32 cellular contexts compared by ENCODE assay signal in genomic region chrX:30975467-30975866, GRCh38.
"Had no signal": no experiment of that assay in that cellular context is flagged by ENCODE, and none has a peak within 500 bp of the region (broad histone marks: within the 10 kb centered on the region; RNA-seq: fewer than 3 reads in every experiment).

No MANE protein-coding gene starts in this region.

- H3K27ac Mint-ChIP-seq: activated CD4-positive, alpha-beta memory T cell treated with anti-CD3 and anti-CD28 coated beads for 36 hours; activated CD4-positive, alpha-beta T cell treated with anti-CD3 and anti-CD28 coated beads for 36 hours; activated CD4-positive, alpha-beta T cell treated with anti-CD3 and anti-CD28 coated beads, Interleukin-2, amount 10 ng/mL, durations not matched to agents 24 days and 14 days; activated CD8-positive, alpha-beta memory T cell treated with anti-CD3 and anti-CD28 coated beads, Interleukin-2, amount 10 ng/mL, durations not matched to agents 7 days and 5 days; activated CD8-positive, alpha-beta T cell treated with anti-CD3 and anti-CD28 coated beads, Interleukin-2, amount 10 ng/mL, durations not matched to agents 7 days and 5 days; activated naive CD4-positive, alpha-beta T cell treated with anti-CD3 and anti-CD28 coated beads for 36 hours; activated naive CD4-positive, alpha-beta T cell treated with anti-CD3 and anti-CD28 coated beads, Interleukin-2, amount 50 U/mL, for 24 hours; activated naive CD8-positive, alpha-beta T cell treated with anti-CD3 and anti-CD28 coated beads for 36 hours; activated naive CD8-positive, alpha-beta T cell treated with anti-CD3 and anti-CD28 coated beads, Interleukin-2, amount 50 U/mL, for 24 hours; activated T-helper 1 cell treated with anti-CD3 and anti-CD28 coated beads, Interleukin-12 subunit alpha, Interleukin-12 subunit beta, Interleukin-2, Interleukin-4 antibody, amounts not matched to agents 30 ng/mL and 10 ng/mL and 1 ng/mL, durations not matched to agents 14 hours and 24 hours and 36 hours; activated T-helper 2 cell treated with anti-CD3 and anti-CD28 coated beads, Interferon-gamma antibody, Interleukin-2, Interleukin-4, amounts not matched to agents 10 μg/mL and 5 μg/mL and 100 μg/mL, durations not matched to agents 14 hours and 24 hours and 36 hours; brain; effector memory CD8-positive, alpha-beta T cell had no signal

- H3K27me3 Mint-ChIP-seq: activated CD4-positive, alpha-beta memory T cell treated with anti-CD3 and anti-CD28 coated beads for 36 hours; activated naive CD4-positive, alpha-beta T cell treated with anti-CD3 and anti-CD28 coated beads, Interleukin-2, amount 50 U/mL, for 24 hours had no signal

- DNase-seq: activated CD4-positive, alpha-beta memory T cell treated with anti-CD3 and anti-CD28 coated beads for 36 hours; activated CD4-positive, alpha-beta T cell treated with anti-CD3 and anti-CD28 coated beads for 36 hours; activated CD4-positive, alpha-beta T cell treated with anti-CD3 and anti-CD28 coated beads, Interleukin-2, amount 10 ng/mL, durations not matched to agents 24 days and 14 days; activated CD4-positive, CD25-positive, alpha-beta regulatory T cell; activated CD4-positive, CD25-positive, alpha-beta regulatory T cell treated with anti-CD3 and anti-CD28 coated beads, Interleukin-2, amount 50 U/mL, for 72 hours; activated CD8-positive, alpha-beta memory T cell treated with anti-CD3 and anti-CD28 coated beads, Interleukin-2, amount 10 ng/mL, durations not matched to agents 7 days and 5 days; activated CD8-positive, alpha-beta memory T cell treated with anti-CD3 and anti-CD28 coated beads, Interleukin-2, amount 50 U/mL, for 4 hours; activated CD8-positive, alpha-beta T cell treated with anti-CD3 and anti-CD28 coated beads, Interleukin-2, amount 10 ng/mL, durations not matched to agents 7 days and 5 days; activated effector memory CD4-positive, alpha-beta T cell treated with anti-CD3 and anti-CD28 coated beads, Interleukin-2, amount 50 U/mL, for 16 hours; activated naive CD4-positive, alpha-beta T cell treated with anti-CD3 and anti-CD28 coated beads for 36 hours; activated naive CD8-positive, alpha-beta T cell treated with anti-CD3 and anti-CD28 coated beads for 36 hours; activated naive CD8-positive, alpha-beta T cell treated with anti-CD3 and anti-CD28 coated beads, Interleukin-2, amount 50 U/mL, for 24 hours; activated T-cell treated with anti-CD3 and anti-CD28 coated beads, Interleukin-2, amount 50 U/mL, for 1 hour; activated T-cell treated with anti-CD3 and anti-CD28 coated beads, Interleukin-2, amount 50 U/mL, for 48 hours; adrenal gland; amygdala; aorta; cortex of kidney; dermis blood vessel endothelial cell; effector CD4-positive, alpha-beta T cell; effector memory CD8-positive, alpha-beta T cell; erythroblast; esophagus squamous epithelium; foreskin melanocyte; T-helper 2 cell had no signal

- H3K27ac ChIP-seq: adrenal gland, breast epithelium, esophagus squamous epithelium, gastroesophageal sphincter had no signal

- H3K4me1 Mint-ChIP-seq: brain had no signal

- H3K4me1 ChIP-seq: adrenal gland, breast epithelium, esophagus squamous epithelium, gastroesophageal sphincter had no signal

- H3K9me3 Mint-ChIP-seq: activated CD4-positive, alpha-beta memory T cell treated with anti-CD3 and anti-CD28 coated beads for 36 hours; activated naive CD4-positive, alpha-beta T cell treated with anti-CD3 and anti-CD28 coated beads for 36 hours; activated naive CD4-positive, alpha-beta T cell treated with anti-CD3 and anti-CD28 coated beads, Interleukin-2, amount 50 U/mL, for 24 hours; activated naive CD8-positive, alpha-beta T cell treated with anti-CD3 and anti-CD28 coated beads for 36 hours; activated naive CD8-positive, alpha-beta T cell treated with anti-CD3 and anti-CD28 coated beads, Interleukin-2, amount 50 U/mL, for 24 hours; activated T-helper 1 cell treated with anti-CD3 and anti-CD28 coated beads, Interleukin-12 subunit alpha, Interleukin-12 subunit beta, Interleukin-2, Interleukin-4 antibody, amounts not matched to agents 30 ng/mL and 10 ng/mL and 1 ng/mL, durations not matched to agents 14 hours and 24 hours and 36 hours; activated T-helper 2 cell treated with anti-CD3 and anti-CD28 coated beads, Interferon-gamma antibody, Interleukin-2, Interleukin-4, amounts not matched to agents 10 μg/mL and 5 μg/mL and 100 μg/mL, durations not matched to agents 14 hours and 24 hours and 36 hours; brain; effector memory CD8-positive, alpha-beta T cell had no signal

- ATAC-seq: activated CD4-positive, alpha-beta T cell treated with anti-CD3 and anti-CD28 coated beads for 36 hours; activated CD8-positive, alpha-beta memory T cell treated with anti-CD3 and anti-CD28 coated beads, Interleukin-2, amount 10 ng/mL, durations not matched to agents 7 days and 5 days; activated CD8-positive, alpha-beta T cell treated with anti-CD3 and anti-CD28 coated beads, Interleukin-2, amount 10 ng/mL, durations not matched to agents 7 days and 5 days; activated naive CD8-positive, alpha-beta T cell treated with anti-CD3 and anti-CD28 coated beads, Interleukin-2, amount 50 U/mL, for 24 hours; effector memory CD8-positive, alpha-beta T cell; gastroesophageal sphincter had no signal

- FAIRE-seq: colon had no signal

- H3K36me3 Mint-ChIP-seq: activated CD4-positive, alpha-beta memory T cell treated with anti-CD3 and anti-CD28 coated beads for 36 hours; activated naive CD4-positive, alpha-beta T cell treated with anti-CD3 and anti-CD28 coated beads, Interleukin-2, amount 50 U/mL, for 24 hours; activated naive CD8-positive, alpha-beta T cell treated with anti-CD3 and anti-CD28 coated beads for 36 hours; brain had no signal

- H3K36me3 ChIP-seq: adrenal gland, breast epithelium, esophagus squamous epithelium, gastroesophageal sphincter had no signal

- H3K4me3 ChIP-seq: adrenal gland, breast epithelium, esophagus squamous epithelium, gastroesophageal sphincter had no signal

- H3K9me3 ChIP-seq: adrenal gland, breast epithelium, esophagus squamous epithelium, gastroesophageal sphincter had no signal

- H3K27me3 ChIP-seq: esophagus squamous epithelium, gastroesophageal sphincter had no signal

- H3K4me3 Mint-ChIP-seq: activated CD4-positive, alpha-beta memory T cell treated with anti-CD3 and anti-CD28 coated beads for 36 hours; activated CD4-positive, alpha-beta T cell treated with anti-CD3 and anti-CD28 coated beads for 36 hours; activated CD4-positive, alpha-beta T cell treated with anti-CD3 and anti-CD28 coated beads, Interleukin-2, amount 10 ng/mL, durations not matched to agents 24 days and 14 days; activated CD8-positive, alpha-beta memory T cell treated with anti-CD3 and anti-CD28 coated beads, Interleukin-2, amount 10 ng/mL, durations not matched to agents 7 days and 5 days; activated CD8-positive, alpha-beta T cell treated with anti-CD3 and anti-CD28 coated beads, Interleukin-2, amount 10 ng/mL, durations not matched to agents 7 days and 5 days; activated naive CD4-positive, alpha-beta T cell treated with anti-CD3 and anti-CD28 coated beads for 36 hours; activated naive CD4-positive, alpha-beta T cell treated with anti-CD3 and anti-CD28 coated beads, Interleukin-2, amount 50 U/mL, for 24 hours; activated naive CD8-positive, alpha-beta T cell treated with anti-CD3 and anti-CD28 coated beads for 36 hours; activated naive CD8-positive, alpha-beta T cell treated with anti-CD3 and anti-CD28 coated beads, Interleukin-2, amount 50 U/mL, for 24 hours; activated T-helper 1 cell treated with anti-CD3 and anti-CD28 coated beads, Interleukin-12 subunit alpha, Interleukin-12 subunit beta, Interleukin-2, Interleukin-4 antibody, amounts not matched to agents 30 ng/mL and 10 ng/mL and 1 ng/mL, durations not matched to agents 14 hours and 24 hours and 36 hours; brain; effector memory CD8-positive, alpha-beta T cell had no signal
